In the genomic region with DNA sequence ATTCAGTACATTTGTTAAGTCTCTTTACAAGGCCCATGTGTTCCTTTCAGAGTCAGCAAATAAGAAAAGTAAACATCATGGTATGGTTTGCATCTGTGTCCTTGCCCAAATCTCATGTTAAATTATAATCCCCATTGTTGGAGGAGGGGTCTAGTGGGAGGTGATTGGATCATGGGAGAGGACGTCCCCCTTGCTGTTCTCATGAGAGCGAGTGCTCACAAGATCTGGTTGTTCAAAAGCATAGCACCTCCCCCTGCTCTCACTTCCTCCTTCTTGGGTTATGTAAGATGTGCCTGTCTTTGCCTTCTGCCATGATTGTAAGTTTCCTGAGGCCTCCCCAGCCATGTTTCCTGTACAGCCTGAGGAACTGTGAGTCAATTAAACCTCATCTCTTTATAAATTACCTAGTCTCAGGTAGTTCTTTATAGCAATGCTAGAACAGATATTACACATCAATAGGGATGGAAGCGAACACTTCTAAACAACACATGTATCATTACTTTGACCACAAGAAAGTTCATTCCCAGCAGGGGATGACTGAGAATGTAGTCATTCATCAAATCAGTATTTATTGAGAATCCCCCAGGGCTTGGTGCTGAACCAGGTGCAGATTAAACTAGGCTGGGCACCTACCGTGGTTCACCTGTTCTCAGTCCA, we compare ENCODE assay signal across 10 cellular contexts. TPM values are rescaled to one million over a fixed set of nuclear protein-coding genes. Genes with fewer than 3 reads are reported as not detected.
A peak's percentile ranks its signal among the peaks of the same experiment; 100 is the strongest.
DNase-seq lines count a peak whose midpoint lies in the region; ATAC-seq and TF ChIP-seq lines count a peak whose summit lies in the region.
"Had no signal": no experiment of that assay in that cellular context is flagged by ENCODE, and none has a peak within 500 bp of the region (broad histone marks: within the 10 kb centered on the region; RNA-seq: fewer than 3 reads in every experiment).

No MANE protein-coding gene starts in this region.

- H3K27ac Mint-ChIP-seq in activated T-helper 17 cell treated with anti-CD3 and anti-CD28 coated beads, Interleukin-2, amount 50 U/mL, for 72 hours = peak overlapping the region; percentile 80

- no peaks in the 10 kb centered on the region for H3K27me3 ChIP-seq in esophagus muscularis mucosa

- TF ChIP-seq EP300 in esophagus muscularis mucosa (IDR thresholded peaks at IDR 0.05) = no peak

- 83% methylated on average over 4 of the region's 4 CpGs for WGBS in esophagus muscularis mucosa

- peaks cover 33% of the 10 kb centered on the region for H3K4me1 Mint-ChIP-seq in activated T-helper 17 cell treated with anti-CD3 and anti-CD28 coated beads, Interleukin-2, amount 50 U/mL, for 72 hours

- H3K27me3 Mint-ChIP-seq in activated T-helper 17 cell treated with anti-CD3 and anti-CD28 coated beads, Interleukin-2, amount 50 U/mL, for 72 hours = no peaks in the 10 kb centered on the region

- intact Hi-C loops in esophagus muscularis mucosa (cut with DNase I) = no loop called here

- H3K36me3 Mint-ChIP-seq in activated T-helper 17 cell treated with anti-CD3 and anti-CD28 coated beads, Interleukin-2, amount 50 U/mL, for 72 hours (ENCODE audit: low read depth) = peaks cover 7% of the 10 kb centered on the region

- TF ChIP-seq POLR2A in esophagus muscularis mucosa (IDR thresholded peaks at IDR 0.05; ENCODE audit: low read depth) = no peak

- H3K4me1 ChIP-seq in esophagus muscularis mucosa = peaks cover 14 to 19% (median 16%) of the 10 kb centered on the region in 4 donors

- H3K9me3 Mint-ChIP-seq in activated T-helper 17 cell treated with anti-CD3 and anti-CD28 coated beads, Interleukin-2, amount 50 U/mL, for 72 hours = no peaks in the 10 kb centered on the region

- no peaks in the 10 kb centered on the region for H3K9me3 ChIP-seq in esophagus muscularis mucosa

- H3K36me3 ChIP-seq in esophagus muscularis mucosa = no peaks in the 10 kb centered on the region

- ATAC-seq in GM19328 (IDR thresholded peaks at IDR 0.05; ENCODE audit: unreplicated experiment) (peak; percentile 66), HG03565 (IDR thresholded peaks at IDR 0.05; ENCODE audit: unreplicated experiment) (peak; percentile 56)
- ATAC-seq in activated T-helper 17 cell treated with anti-CD3 and anti-CD28 coated beads, Interleukin-2, amount 50 U/mL, for 72 hours (replicated peaks) = peak; percentile 58
- ATAC-seq: Panc1 had no signal

- no peak for TF ChIP-seq CTCF in 22Rv1 (IDR thresholded peaks at IDR 0.05)
- no peak for TF ChIP-seq CTCF in esophagus muscularis mucosa (IDR thresholded peaks at IDR 0.05)

- DNase-seq in cerebellar cortex (ENCODE audit: low spot score) (no peak), NCI-H446 (lab: John Stamatoyannopoulos, UW) (no peak), SW480 (ENCODE audit: low spot score) (no peak), esophagus muscularis mucosa (ENCODE audit: extremely low spot score) (no peak)
- DNase-seq: stimulated activated CD4-positive, alpha-beta T cell treated with anti-CD3 and anti-CD28 coated beads, Interleukin-12 subunit alpha, Interleukin-12 subunit beta, amount 100 ng/mL, for 4 hours had no signal

- H3K27ac ChIP-seq in 22Rv1 (peak overlapping the region; percentile 64), esophagus muscularis mucosa (replicated peaks in 1 of 4) (no peak overlapping the region)

- no peak overlapping the region for H3K4me3 ChIP-seq in esophagus muscularis mucosa

- peak overlapping the region; percentile 22 for H3K4me3 Mint-ChIP-seq in activated T-helper 17 cell treated with anti-CD3 and anti-CD28 coated beads, Interleukin-2, amount 50 U/mL, for 72 hours

RNA-seq across cellular contexts. Expression of a gene that starts 4.1 kb away (rescaled TPM):
- 1 to 10 TPM in 1 of 2 donors, under 1 TPM in 1; 0.63 to 1.7 TPM for total RNA-seq in activated T-helper 17 cell treated with anti-CD3 and anti-CD28 coated beads, Interleukin-2, amount 50 U/mL, for 72 hours
- total RNA-seq in esophagus muscularis mucosa = under 1 TPM in 2 of 4 donors, not detected in 2; 0.19 to 0.42 TPM

RNA-seq across cellular contexts. Expression of a gene that starts 15.4 kb away (rescaled TPM):
- total RNA-seq in activated T-helper 17 cell treated with anti-CD3 and anti-CD28 coated beads, Interleukin-2, amount 50 U/mL, for 72 hours = 10 to 100 TPM; 38.4 to 44.4 TPM
- 10 to 100 TPM; 12.1 to 23.3 (median 16.4) TPM for total RNA-seq in esophagus muscularis mucosa

RNA-seq across cellular contexts. Expression of a gene that starts 15.7 kb away (rescaled TPM):
- 10 to 100 TPM; 19.3 to 33.4 TPM for total RNA-seq in activated T-helper 17 cell treated with anti-CD3 and anti-CD28 coated beads, Interleukin-2, amount 50 U/mL, for 72 hours
- total RNA-seq in esophagus muscularis mucosa = 10 to 100 TPM; 19.5 to 32.8 (median 21.9) TPM
